Comparison of ENCODE assay signal across 14 cellular contexts in genomic region chr9:134316444-134317160, GRCh38. TPM values are rescaled to one million over a fixed set of nuclear protein-coding genes. Genes with fewer than 3 reads are reported as not detected.
A peak's percentile ranks its signal among the peaks of the same experiment; 100 is the strongest.
DNase-seq lines count a peak whose midpoint lies in the region; ATAC-seq and TF ChIP-seq lines count a peak whose summit lies in the region.
"Had no signal": no experiment of that assay in that cellular context is flagged by ENCODE, and none has a peak within 500 bp of the region (broad histone marks: within the 10 kb centered on the region; RNA-seq: fewer than 3 reads in every experiment).

No MANE protein-coding gene starts in this region.

- no peak overlapping the region for H3K9ac ChIP-seq in smooth muscle cell (ENCODE audit: low read depth)

- POLR2A ChIA-PET in activated B cell treated with CpG ODN at 0.5 μM for 24 hours (lab: Charles Lee): no interaction called here

- H3K4me2 ChIP-seq in smooth muscle cell: peak overlapping the region; percentile 36

- H3K27me3 Mint-ChIP-seq in activated B cell treated with CpG ODN at 0.5 μM for 24 hours: peaks cover 3% of the 10 kb centered on the region

- H3K27me3 ChIP-seq in left ventricle myocardium inferior (ENCODE audit: low read depth): no peaks in the 10 kb centered on the region
- no peaks in the 10 kb centered on the region for H3K27me3 ChIP-seq in smooth muscle cell (ENCODE audit: low read depth)
- no peaks in the 10 kb centered on the region for H3K27me3 ChIP-seq in vagina
- H3K27me3 ChIP-seq: adrenal gland had no signal

- peaks cover 17% of the 10 kb centered on the region for H3F3A ChIP-seq in smooth muscle cell (ENCODE audit: low read depth)

- no peak overlapping the region for H2AFZ ChIP-seq in smooth muscle cell (ENCODE audit: low read depth)

- H3K4me3 ChIP-seq in left ventricle myocardium inferior (no peak overlapping the region), smooth muscle cell (no peak overlapping the region), vagina (no peak overlapping the region)
- H3K4me3 ChIP-seq: adrenal gland had no signal

- H4K20me1 ChIP-seq in smooth muscle cell (ENCODE audit: low read depth): no peaks in the 10 kb centered on the region

- no peak overlapping the region for H3K27ac Mint-ChIP-seq in activated B cell treated with CpG ODN at 0.5 μM for 24 hours

- no peaks in the 10 kb centered on the region for H3K36me3 Mint-ChIP-seq in activated B cell treated with CpG ODN at 0.5 μM for 24 hours (ENCODE audit: low read depth)

- TF ChIP-seq CTCF in activated B cell treated with CpG ODN at 0.5 μM for 24 hours (IDR thresholded peaks at IDR 0.05) (no peak), left ventricle myocardium inferior (IDR thresholded peaks at IDR 0.05; ENCODE audit: borderline replicate concordance) (no peak), smooth muscle cell (IDR thresholded peaks at IDR 0.05; ENCODE audit: borderline replicate concordance, insufficient read depth, poor library complexity, severe bottlenecking) (no peak), vagina (IDR thresholded peaks at IDR 0.05) (no peak)

- H3K4me1 Mint-ChIP-seq in activated B cell treated with CpG ODN at 0.5 μM for 24 hours: no peaks in the 10 kb centered on the region

- peaks cover 12% of the 10 kb centered on the region for H3K9me3 ChIP-seq in left ventricle myocardium inferior (replicated peaks)
- no peaks in the 10 kb centered on the region for H3K9me3 ChIP-seq in smooth muscle cell (replicated peaks; ENCODE audit: low read depth)
- no peaks in the 10 kb centered on the region for H3K9me3 ChIP-seq in vagina
- H3K9me3 ChIP-seq: adrenal gland had no signal

- ATAC-seq in activated B cell treated with CpG ODN at 0.5 μM for 24 hours (ENCODE audit: low read depth): peak; percentile 18
- ATAC-seq in GM21367 (IDR thresholded peaks at IDR 0.05; ENCODE audit: unreplicated experiment): no peak

- H3K9me3 Mint-ChIP-seq in activated B cell treated with CpG ODN at 0.5 μM for 24 hours: no peaks in the 10 kb centered on the region

- H3K79me2 ChIP-seq in smooth muscle cell (ENCODE audit: low read depth): no peaks in the 10 kb centered on the region

- DNase-seq in NCI-H1417 (lab: John Stamatoyannopoulos, UW): peak in 2 of 3 experiments; percentile 37 to 63
- no peak for DNase-seq in NCI-H1417 treated with DMSO at 0.1 percent for 48 hours (lab: John Stamatoyannopoulos, UW)
- no peak for DNase-seq in activated B cell treated with CpG ODN at 0.5 μM for 24 hours
- peak; percentile 61 for DNase-seq in left ventricle myocardium inferior
- DNase-seq in smooth muscle cell (lab: John Stamatoyannopoulos, UW; ENCODE audit: unreplicated experiment): no peak
- DNase-seq in stimulated activated CD4-positive, alpha-beta T cell treated with anti-CD3 and anti-CD28 coated beads, Interleukin-12 subunit alpha, Interleukin-12 subunit beta, amount 100 ng/mL, for 4 hours: no peak
- DNase-seq in vagina (ENCODE audit: extremely low spot score in 2 of 2): no peak
- DNase-seq: 8988T; activated CD8-positive, alpha-beta memory T cell treated with anti-CD3 and anti-CD28 coated beads, Interleukin-2, amount 50 U/mL, for 4 hours; DMS53; NCI-H1930; stimulated activated naive CD4-positive, alpha-beta T cell treated with Interleukin-2 at 50 U/mL for 16 hours had no signal

- CTCF ChIA-PET in activated B cell treated with CpG ODN at 0.5 μM for 24 hours (lab: Charles Lee): interaction anchor here (1.0 kb wide), 1 partner anchor 146 kb away, joined by 3 read pairs; no protein-coding TSS in a partner anchor

- WGBS in smooth muscle cell (ENCODE audit: low lambda C conversion rate): 62% methylated on average over 16 of the region's 16 CpGs

- no peak for TF ChIP-seq POLR2A in vagina (IDR thresholded peaks at IDR 0.05)

- H3K4me3 Mint-ChIP-seq in activated B cell treated with CpG ODN at 0.5 μM for 24 hours: no peak overlapping the region

- H3K36me3 ChIP-seq in left ventricle myocardium inferior (no peaks in the 10 kb centered on the region), smooth muscle cell (ENCODE audit: low read depth) (no peaks in the 10 kb centered on the region), vagina (no peaks in the 10 kb centered on the region)
- H3K36me3 ChIP-seq: adrenal gland had no signal

- peak overlapping the region; percentile 30 for H3K27ac ChIP-seq in left ventricle myocardium inferior (replicated peaks)
- peak overlapping the region; percentile 46 for H3K27ac ChIP-seq in smooth muscle cell (ENCODE audit: low read depth)
- H3K27ac ChIP-seq in vagina: no peak overlapping the region
- H3K27ac ChIP-seq: adrenal gland had no signal

- intact Hi-C loops in activated B cell treated with CpG ODN at 0.5 μM for 24 hours (cut with micrococcal nuclease) (no loop called here), left ventricle myocardium inferior (cut with micrococcal nuclease) (no loop called here), vagina (cut with DNase I) (no loop called here)

- H3K4me1 ChIP-seq in left ventricle myocardium inferior: peaks cover 23% of the 10 kb centered on the region
- peaks cover 37% of the 10 kb centered on the region for H3K4me1 ChIP-seq in smooth muscle cell (ENCODE audit: low read depth)
- peaks cover 15% of the 10 kb centered on the region for H3K4me1 ChIP-seq in vagina
- H3K4me1 ChIP-seq: adrenal gland had no signal

RNA-seq across cellular contexts. Expression of gene RXRA, which starts 9.7 kb away (rescaled TPM):
- 4.6 and 5.0 TPM in 2 replicates for total RNA-seq in activated B cell treated with CpG ODN at 0.5 μM for 24 hours
- total RNA-seq in left ventricle myocardium inferior: 57.1 TPM
- total RNA-seq in smooth muscle cell: 8.9 and 13.7 TPM in 2 replicates
- polyA plus RNA-seq in smooth muscle cell: 23.1 and 25.3 TPM in 2 replicates
- 49.4 TPM for total RNA-seq in vagina

Comparison
In these comparisons a context has a peak if more than half of its experiments do, and no peak if none do; other contexts are left out.
1. DNase-seq: peak in NCI-H1417 (2 of 3) and left ventricle myocardium inferior (single experiment); none in NCI-H1417 treated with DMSO at 0.1 percent for 48 hours (single experiment), activated B cell treated with CpG ODN at 0.5 μM for 24 hours (single experiment), smooth muscle cell (single experiment), stimulated activated CD4-positive, alpha-beta T cell treated with anti-CD3 and anti-CD28 coated beads, Interleukin-12 subunit alpha, Interleukin-12 subunit beta, amount 100 ng/mL, for 4 hours (single experiment) and vagina (0 of 2).